Comparison of ENCODE assay signal across 19 cellular contexts in genomic region chr14:22420598-22421186, GRCh38.
DNase-seq lines count a peak whose midpoint lies in the region; ATAC-seq and TF ChIP-seq lines count a peak whose summit lies in the region.
"Had no signal": no experiment of that assay in that cellular context is flagged by ENCODE, and none has a peak within 500 bp of the region (broad histone marks: within the 10 kb centered on the region; RNA-seq: fewer than 3 reads in every experiment).

No MANE protein-coding gene starts in this region.

- no peak overlapping the region for H3K4me3 Mint-ChIP-seq in Caco-2 (ENCODE audit: unreplicated experiment)
- H3K4me3 Mint-ChIP-seq: activated CD4-positive, alpha-beta T cell treated with anti-CD3 and anti-CD28 coated beads for 36 hours had no signal

- peaks cover 70% of the 10 kb centered on the region for H3K4me1 ChIP-seq in BLaER1
- no peaks in the 10 kb centered on the region for H3K4me1 ChIP-seq in Caco-2
- H3K4me1 ChIP-seq: stomach, uterus had no signal

- H4K20me1 ChIP-seq in BLaER1, result no peaks in the 10 kb centered on the region

- intact Hi-C loops in Caco-2 (cut with micrococcal nuclease; ENCODE audit: unreplicated experiment), result no loop called here

- BruUV-seq in Caco-2 (replicated peaks; lab: Mats Ljungman, UMichigan), result no TSS peak

- H3K27me3 Mint-ChIP-seq in Caco-2 (ENCODE audit: insufficient read depth, unreplicated experiment), result no peaks in the 10 kb centered on the region
- H3K27me3 Mint-ChIP-seq: activated CD4-positive, alpha-beta T cell treated with anti-CD3 and anti-CD28 coated beads for 36 hours had no signal

- CTCF ChIA-PET in Caco-2 (lab: Charles Lee), result interaction anchor here (1.3 kb wide), 1 partner anchor 51 kb away, joined by 3 read pairs; no protein-coding TSS in a partner anchor

- H3K36me3 ChIP-seq in BLaER1 (no peaks in the 10 kb centered on the region), Caco-2 (ENCODE audit: control insufficient read depth, insufficient read depth, low read length) (no peaks in the 10 kb centered on the region)
- H3K36me3 ChIP-seq: left lung, stomach, uterus had no signal

- H3K9ac ChIP-seq in BLaER1, result no peak overlapping the region

- peak; percentile 54 for DNase-seq in HT1080 (ENCODE audit: low read depth)
- peak; percentile 12 for DNase-seq in SKM-1 (lab: John Stamatoyannopoulos, UW; ENCODE audit: unreplicated experiment)
- peak; percentile 28 for DNase-seq in fibroblast of villous mesenchyme (ENCODE audit: low read depth)
- DNase-seq in NCI-H146 (lab: John Stamatoyannopoulos, UW), result no peak
- DNase-seq in Caco-2, result no peak
- DNase-seq: activated CD4-positive, alpha-beta T cell treated with anti-CD3 and anti-CD28 coated beads for 36 hours; activated effector memory CD4-positive, alpha-beta T cell treated with anti-CD3 and anti-CD28 coated beads, Interleukin-2, amount 50 U/mL, for 16 hours; KG1; left lung; mucosa of descending colon; nucleus accumbens; SHP77; stomach; T-helper 2 cell; uterus had no signal

- H3K9me3 Mint-ChIP-seq in Caco-2 (ENCODE audit: unreplicated experiment), result peaks cover 8% of the 10 kb centered on the region

- no peaks in the 10 kb centered on the region for H3K27me3 ChIP-seq in BLaER1
- H3K27me3 ChIP-seq in Caco-2 (replicated peaks; ENCODE audit: control insufficient read depth, insufficient read depth, low read length), result no peaks in the 10 kb centered on the region
- H3K27me3 ChIP-seq: left lung, stomach, uterus had no signal

- H3K4me1 Mint-ChIP-seq in Caco-2 (ENCODE audit: low read depth, unreplicated experiment), result peaks cover 6% of the 10 kb centered on the region
- H3K4me1 Mint-ChIP-seq: activated CD4-positive, alpha-beta T cell treated with anti-CD3 and anti-CD28 coated beads for 36 hours had no signal

- H3K27ac ChIP-seq in BLaER1, result peak overlapping the region; percentile 35; the same call in 1 of the 2 replicates
- H3K27ac ChIP-seq: coronary artery, left lung, stomach, uterus had no signal

- H3K9me3 ChIP-seq in BLaER1 (no peaks in the 10 kb centered on the region), Caco-2 (no peaks in the 10 kb centered on the region)
- H3K9me3 ChIP-seq: left lung, mucosa of descending colon, stomach, uterus had no signal

- ATAC-seq in HG03521 (IDR thresholded peaks at IDR 0.05; ENCODE audit: unreplicated experiment), result no peak
- ATAC-seq in HG03432 (IDR thresholded peaks at IDR 0.05; ENCODE audit: unreplicated experiment), result no peak
- ATAC-seq: activated CD4-positive, alpha-beta T cell treated with anti-CD3 and anti-CD28 coated beads for 36 hours; left lung; mucosa of descending colon had no signal

- TF ChIP-seq CTCF in fibroblast of villous mesenchyme (IDR thresholded peaks at IDR 0.05; ENCODE audit: insufficient read depth, low read depth, low read length), result no peak
- TF ChIP-seq CTCF in Caco-2 (IDR thresholded peaks at IDR 0.05; ENCODE audit: insufficient read depth in 1 of 2, low read depth in 1 of 2, low read length in 1 of 2, severe bottlenecking in 1 of 2, unreplicated experiment in 1 of 2), result no peak

- H3K36me3 Mint-ChIP-seq in Caco-2 (ENCODE audit: insufficient read depth, unreplicated experiment), result no peaks in the 10 kb centered on the region

- H3K4me2 ChIP-seq in BLaER1, result peak overlapping the region; percentile 66

- H3K27ac Mint-ChIP-seq in Caco-2 (ENCODE audit: unreplicated experiment), result no peak overlapping the region
- H3K27ac Mint-ChIP-seq: activated CD4-positive, alpha-beta T cell treated with anti-CD3 and anti-CD28 coated beads for 36 hours had no signal

- H3K4me3 ChIP-seq in BLaER1 (no peak overlapping the region), fibroblast of villous mesenchyme (ENCODE audit: low read depth, low read length) (no peak overlapping the region), Caco-2 (ENCODE audit: low read depth, low read length) (no peak overlapping the region)
- H3K4me3 ChIP-seq: coronary artery, left lung, mucosa of descending colon, stomach, uterus had no signal

- POLR2A ChIA-PET in Caco-2 (lab: Charles Lee), result no interaction called here

Comparison
In these comparisons a context has a peak if more than half of its experiments do, and no peak if none do; other contexts are left out.
1. DNase-seq: peak in HT1080 (single experiment), SKM-1 (single experiment) and fibroblast of villous mesenchyme (single experiment); none in NCI-H146 (single experiment) and Caco-2 (0 of 2).